Comparison of ENCODE assay signal across 8 cellular contexts in genomic region chr6:158322724-158323560, GRCh38. TPM values are rescaled to one million over a fixed set of nuclear protein-coding genes. Genes with fewer than 3 reads are reported as not detected.
A peak's percentile ranks its signal among the peaks of the same experiment; 100 is the strongest.
DNase-seq lines count a peak whose midpoint lies in the region; ATAC-seq and TF ChIP-seq lines count a peak whose summit lies in the region.

No MANE protein-coding gene starts in this region.

- intact Hi-C loops in A673 (cut with micrococcal nuclease; ENCODE audit: unreplicated experiment), result no loop called here

- no peak overlapping the region for H3K4me3 ChIP-seq in A673 (ENCODE audit: low read depth, low read length, poor library complexity, severe bottlenecking)

- POLR2A ChIA-PET in A673 (lab: Charles Lee; ENCODE audit: low non-redundant PET) (no interaction called here), RWPE1 (lab: Yijun Ruan, JAX; ENCODE audit: low non-redundant PET) (no interaction called here)

- peaks cover 7% of the 10 kb centered on the region for H3K9me3 ChIP-seq in A673 (ENCODE audit: low read depth, low read length, poor library complexity, severe bottlenecking)

- no peak overlapping the region for H3K27ac ChIP-seq in A673 (ENCODE audit: low read depth, low read length, poor library complexity, severe bottlenecking)
- H3K27ac ChIP-seq in RWPE1, result peak overlapping the region; percentile 43; the same call in 1 of the 2 replicates

- CTCF ChIA-PET in A673 (lab: Charles Lee) (no interaction called here), RWPE1 (lab: Yijun Ruan, JAX) (no interaction called here)

- peaks cover 16% of the 10 kb centered on the region for H3K4me1 ChIP-seq in A673 (ENCODE audit: insufficient read depth, low read length, poor library complexity, severe bottlenecking)

- no peaks in the 10 kb centered on the region for H3K27me3 ChIP-seq in A673 (replicated peaks; ENCODE audit: insufficient read depth, low read depth, low read length, poor library complexity)

- no TSS peak for BruUV-seq in A673 (replicated peaks; lab: Mats Ljungman, UMichigan)

- peak; percentile 43 for ATAC-seq in GM18519 (IDR thresholded peaks at IDR 0.05; ENCODE audit: low FRiP score, unreplicated experiment)
- peak; percentile 70 for ATAC-seq in HG02884 (IDR thresholded peaks at IDR 0.05; ENCODE audit: unreplicated experiment)

- TF ChIP-seq CTCF in A673 (conservative IDR thresholded peaks at IDR 0.05; ENCODE audit: low read depth, low read length), result no peak
- no peak for TF ChIP-seq CTCF in RWPE1 (conservative IDR thresholded peaks at IDR 0.05; ENCODE audit: low read depth)

- H3K36me3 ChIP-seq in A673 (ENCODE audit: insufficient read depth, low read length, poor library complexity, severe bottlenecking), result peaks cover 3% of the 10 kb centered on the region

- peak; percentile 11 for DNase-seq in A673 (ENCODE audit: low spot score)
- DNase-seq in RWPE1 (ENCODE audit: low spot score), result peak; percentile 80
- DNase-seq in kidney glomerular epithelial cell (lab: John Stamatoyannopoulos, UW), result peak; percentile 57
- DNase-seq in 8988T, result no peak
- no peak for DNase-seq in NCI-H774 (lab: John Stamatoyannopoulos, UW)
- DNase-seq in NCI-H128 (lab: John Stamatoyannopoulos, UW; ENCODE audit: unreplicated experiment), result no peak

RNA-seq across cellular contexts. Expression of gene TULP4, which starts 10.7 kb away (rescaled TPM):
- 76.0 and 82.0 TPM in 2 replicates for total RNA-seq in A673 (2021)

Comparison
In these comparisons a context has a peak if more than half of its experiments do, and no peak if none do; other contexts are left out.
1. DNase-seq: peak in A673 (single experiment), RWPE1 (single experiment) and kidney glomerular epithelial cell (single experiment); none in 8988T (single experiment), NCI-H774 (single experiment) and NCI-H128 (single experiment).